In the genomic region with DNA sequence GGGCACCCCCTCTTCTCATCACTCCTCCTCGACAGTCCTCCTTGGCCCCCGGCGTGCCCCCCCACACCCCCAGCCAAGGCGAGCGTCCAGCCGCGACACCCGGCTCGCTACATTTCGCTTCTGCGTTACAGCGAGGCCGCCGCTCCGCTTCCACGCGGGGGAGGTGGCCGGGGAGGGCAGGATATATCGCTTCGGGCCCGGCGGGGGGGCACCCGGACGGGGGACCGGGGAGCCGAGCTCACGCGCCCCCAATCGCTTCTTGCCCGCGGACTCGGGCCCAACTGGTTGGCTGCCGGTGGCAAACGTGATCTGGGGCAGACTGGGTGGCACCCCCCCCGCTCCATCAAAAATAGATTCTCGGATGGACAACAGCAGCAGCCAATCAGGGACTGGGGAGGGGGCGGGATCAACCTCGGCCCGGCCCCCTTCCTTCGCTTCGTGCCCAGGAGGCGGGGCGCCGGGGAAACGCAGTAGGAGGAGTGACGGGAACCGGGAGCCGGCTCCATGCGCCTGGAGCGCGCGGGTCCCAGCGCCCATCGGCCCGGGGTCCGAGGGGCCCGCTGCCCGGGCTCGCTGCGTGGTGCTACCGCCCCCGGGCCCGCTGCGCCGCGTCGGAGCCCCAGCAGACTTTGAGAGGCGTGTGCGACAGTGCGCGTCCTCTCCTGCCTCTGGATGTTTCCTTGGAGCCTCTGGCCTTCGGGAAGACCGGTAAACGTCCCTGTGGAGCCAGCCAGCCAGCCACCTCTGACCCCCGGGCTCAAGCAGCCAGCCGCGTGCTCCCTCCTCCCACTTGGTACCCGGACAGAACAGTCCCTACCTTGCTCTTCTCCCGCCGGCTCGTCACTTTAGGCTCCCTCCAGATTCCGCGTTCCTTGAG, we compare ENCODE assay signal across 8 cellular contexts. TPM values are rescaled to one million over a fixed set of nuclear protein-coding genes. Genes with fewer than 3 reads are reported as not detected.
DNase-seq lines count a peak whose midpoint lies in the region; ATAC-seq, FAIRE-seq and TF ChIP-seq lines count a peak whose summit lies in the region.

Gene SLC41A1, minus strand, starts transcription at position 321 of the 877 bp plus-strand sequence. CDS start 2,757 bp downstream, outside the sequence.

- H3K36me3 ChIP-seq in pancreas (no peaks in the 10 kb centered on the region), thyroid gland (peaks cover 0 to 7% of the 10 kb centered on the region in 2 donors)

- TF ChIP-seq CTCF in GM10266 (IDR thresholded peaks at IDR 0.05; ENCODE audit: control insufficient read depth, insufficient read depth, low read depth, missing control alignments) (no peak), pancreas (IDR thresholded peaks at IDR 0.05) (no peak), thyroid gland (IDR thresholded peaks at IDR 0.05) (no peak)

- H3K36me3 Mint-ChIP-seq in T-cell, result peaks cover 17% of the 10 kb centered on the region
- peaks cover 15% of the 10 kb centered on the region for H3K36me3 Mint-ChIP-seq in activated naive CD8-positive, alpha-beta T cell treated with anti-CD3 and anti-CD28 coated beads, Interleukin-2, amount 50 U/mL, for 24 hours (ENCODE audit: low read depth)

- peaks cover 0 to 27% (median 16%) of the 10 kb centered on the region in 3 donors for H3K4me1 ChIP-seq in pancreas
- peaks cover 37 to 44% of the 10 kb centered on the region in 2 donors for H3K4me1 ChIP-seq in thyroid gland

- H3K4me3 ChIP-seq in pancreas (peak within 1 kb of the TSS; percentile 85 to 93 (median 86)), thyroid gland (replicated peaks in 1 of 3) (peak within 1 kb of the TSS; percentile 13 to 96 (median 69))

- H3K4me3 Mint-ChIP-seq in T-cell, result peak within 1 kb of the TSS; percentile 89 to 96 (median 93)
- peak within 1 kb of the TSS; percentile 93 for H3K4me3 Mint-ChIP-seq in activated naive CD8-positive, alpha-beta T cell treated with anti-CD3 and anti-CD28 coated beads, Interleukin-2, amount 50 U/mL, for 24 hours

- DNase-seq in GM10266 (ENCODE audit: extremely low spot score) (peak; percentile 97), NCI-H146 treated with DMSO at 0.1 percent for 48 hours (lab: John Stamatoyannopoulos, UW; ENCODE audit: unreplicated experiment) (peak; percentile 77), T-cell (peak; percentile 85 to 96 (median 92)), Right ventricle myocardium inferior (ENCODE audit: missing footprints) (peak; percentile 95), pancreas (peak; percentile 92 to 96 (median 95)), thyroid gland (peak; percentile 94 to 96)
- peak; percentile 91 for DNase-seq in activated naive CD8-positive, alpha-beta T cell treated with anti-CD3 and anti-CD28 coated beads, Interleukin-2, amount 50 U/mL, for 24 hours

- intact Hi-C loops in Right ventricle myocardium inferior (cut with DNase I), result loop anchor here (1.0 to 5.0 kb wide), 3 partner anchors 34 to 102 kb away; no protein-coding TSS in a partner anchor
- intact Hi-C loops in pancreas (cut with DNase I), result no loop called here
- intact Hi-C loops in thyroid gland (cut with DNase I), result loop anchor here (10.0 kb wide), 1 partner anchor 58 kb away; the partner anchor contains the start of gene NUCKS1

- peaks cover 53 to 58% (median 55%) of the 10 kb centered on the region in 3 donors for H3K4me1 Mint-ChIP-seq in T-cell
- peaks cover 54% of the 10 kb centered on the region for H3K4me1 Mint-ChIP-seq in activated naive CD8-positive, alpha-beta T cell treated with anti-CD3 and anti-CD28 coated beads, Interleukin-2, amount 50 U/mL, for 24 hours

- peak within 1 kb of the TSS; percentile 71 to 92 (median 88) for H3K27ac ChIP-seq in pancreas
- peak within 1 kb of the TSS; percentile 92 to 97 (median 96) for H3K27ac ChIP-seq in thyroid gland

- peak; percentile 92 for ATAC-seq in HG02852 (IDR thresholded peaks at IDR 0.05; ENCODE audit: unreplicated experiment)
- ATAC-seq in T-cell (replicated peaks in 1 of 4), result peak; percentile 95 to 97 (median 96)
- peak; percentile 95 for ATAC-seq in activated naive CD8-positive, alpha-beta T cell treated with anti-CD3 and anti-CD28 coated beads, Interleukin-2, amount 50 U/mL, for 24 hours
- peak; percentile 94 for ATAC-seq in Right ventricle myocardium inferior
- ATAC-seq in pancreas, result peak; percentile 87 to 96 (median 92)

- no peaks in the 10 kb centered on the region for H3K27me3 Mint-ChIP-seq in T-cell
- H3K27me3 Mint-ChIP-seq in activated naive CD8-positive, alpha-beta T cell treated with anti-CD3 and anti-CD28 coated beads, Interleukin-2, amount 50 U/mL, for 24 hours, result no peaks in the 10 kb centered on the region

- H3K27me3 ChIP-seq in pancreas (no peaks in the 10 kb centered on the region), thyroid gland (no peaks in the 10 kb centered on the region)

- CTCF ChIA-PET in T-cell (lab: Charles Lee), result no interaction called here

- POLR2A ChIA-PET in T-cell (lab: Charles Lee), result no interaction called here

- H3K9me3 Mint-ChIP-seq in T-cell, result no peaks in the 10 kb centered on the region
- no peaks in the 10 kb centered on the region for H3K9me3 Mint-ChIP-seq in activated naive CD8-positive, alpha-beta T cell treated with anti-CD3 and anti-CD28 coated beads, Interleukin-2, amount 50 U/mL, for 24 hours

- peak; percentile 84 to 91 for TF ChIP-seq POLR2A in thyroid gland (IDR thresholded peaks at IDR 0.05)

- H3K9me3 ChIP-seq in pancreas (no peaks in the 10 kb centered on the region), thyroid gland (no peaks in the 10 kb centered on the region)

- H3K27ac Mint-ChIP-seq in T-cell, result peak within 1 kb of the TSS; percentile 88 to 94
- H3K27ac Mint-ChIP-seq in activated naive CD8-positive, alpha-beta T cell treated with anti-CD3 and anti-CD28 coated beads, Interleukin-2, amount 50 U/mL, for 24 hours, result peak within 1 kb of the TSS; percentile 84

- no peak for FAIRE-seq in pancreas (lab: Jason Lieb, UNC)

- WGBS in pancreas, 2 donors, result 1% methylated on average over 61 to 83 of the region's 83 CpGs
- 0% methylated on average over 29 to 50 of the region's 83 CpGs for WGBS in thyroid gland, 2 donors

RNA-seq across cellular contexts. Expression of gene SLC41A1, which starts in this region (rescaled TPM):
- 10 to 100 TPM; 23.5 to 31.3 (median 27.4) TPM for total RNA-seq in T-cell
- 458 TPM for total RNA-seq in Right ventricle myocardium inferior
- 10 to 100 TPM; 27.7 to 57.7 (median 41.1) TPM for total RNA-seq in pancreas
- 10 to 100 TPM; 20.7 to 27.4 TPM for polyA plus RNA-seq in pancreas
- 10 to 100 TPM; 52.1 to 98.9 (median 64.6) TPM for total RNA-seq in thyroid gland

Comparison
In these comparisons a context has a peak if more than half of its experiments do, and no peak if none do; other contexts are left out.
1. Peak in every context shown above with its lines: DNase-seq, ATAC-seq, H3K4me3 ChIP-seq and H3K27ac ChIP-seq.
2. intact Hi-C loops: an anchor here in Right ventricle myocardium inferior (1.0 to 5.0 kb wide) and thyroid gland (10.0 kb wide); none called in pancreas.